Comparison of ENCODE assay signal across 2 cellular contexts in the genomic region with DNA sequence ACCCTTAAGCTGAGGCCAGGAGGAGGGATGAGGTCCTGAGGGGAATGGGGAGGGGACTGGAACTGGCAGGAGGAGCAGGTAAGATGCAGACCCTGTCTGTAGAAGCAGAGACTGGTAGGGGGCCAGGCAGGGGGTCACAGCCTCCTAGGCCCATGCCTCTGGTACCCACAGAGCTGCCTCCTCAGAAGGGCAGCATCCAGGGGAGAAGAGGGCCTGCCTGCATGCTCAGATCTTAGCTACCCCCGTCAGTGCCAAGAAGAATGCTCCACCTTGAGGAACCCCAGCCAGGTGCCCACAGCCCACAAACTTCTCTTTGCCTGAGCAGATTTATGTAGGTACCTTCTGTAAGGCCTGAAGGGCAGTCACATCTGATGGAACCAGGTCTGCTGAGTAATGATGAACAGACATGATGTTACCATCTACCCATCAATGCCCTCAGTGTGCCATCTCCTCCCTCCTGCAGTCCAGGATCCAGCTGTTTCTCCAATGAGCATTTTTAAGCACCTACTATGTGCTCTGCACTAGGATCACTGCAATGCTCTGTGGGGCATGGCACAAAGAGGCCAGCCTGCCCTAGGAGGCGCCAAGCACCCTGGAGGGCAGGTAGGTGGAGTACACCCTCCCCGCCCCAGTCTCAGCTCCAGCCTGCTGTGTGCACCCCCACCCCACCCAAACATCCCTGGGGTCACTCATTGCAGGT.
TF ChIP-seq lines count a peak whose summit lies in the region.

No MANE protein-coding gene starts in this region.

TF ChIP-seq in H1, 55 proteins besides CTCF, POLR2A, EP300 and RAD21:
- TF ChIP-seq JUND (IDR thresholded peaks at IDR 0.05; ENCODE audit: low read length) = no peak
- no peak for TF ChIP-seq CTBP2 (IDR thresholded peaks at IDR 0.05; ENCODE audit: borderline replicate concordance, insufficient read depth, insufficient read length, low read length)

TF ChIP-seq in WTC11, 78 proteins besides CTCF, POLR2A, EP300 and RAD21:
- TF ChIP-seq HMGA2 (CRISPR knock-in tag; IDR thresholded peaks at IDR 0.05) (no peak), TEAD1 (CRISPR knock-in tag; IDR thresholded peaks at IDR 0.05) (no peak), NR2C2 (CRISPR knock-in tag; IDR thresholded peaks at IDR 0.05) (no peak), ZNF219 (CRISPR knock-in tag; IDR thresholded peaks at IDR 0.05; ENCODE audit: borderline replicate concordance) (no peak), ZNF416 (CRISPR knock-in tag; IDR thresholded peaks at IDR 0.05) (no peak), ZNF121 (CRISPR knock-in tag; IDR thresholded peaks at IDR 0.05) (no peak), CBFB (CRISPR knock-in tag; IDR thresholded peaks at IDR 0.05; ENCODE audit: low read depth) (no peak), ZNF671 (CRISPR knock-in tag; IDR thresholded peaks at IDR 0.05) (no peak), ELF4 (CRISPR knock-in tag; IDR thresholded peaks at IDR 0.05; ENCODE audit: low read depth) (no peak), FOXK1 (CRISPR knock-in tag; IDR thresholded peaks at IDR 0.05) (no peak), ZNF317 (CRISPR knock-in tag; IDR thresholded peaks at IDR 0.05; ENCODE audit: borderline replicate concordance, low read depth) (no peak), ATF1 (CRISPR knock-in tag; IDR thresholded peaks at IDR 0.05) (no peak), TP53 (CRISPR knock-in tag; IDR thresholded peaks at IDR 0.05) (no peak)
- TF ChIP-seq, protein P1, sequence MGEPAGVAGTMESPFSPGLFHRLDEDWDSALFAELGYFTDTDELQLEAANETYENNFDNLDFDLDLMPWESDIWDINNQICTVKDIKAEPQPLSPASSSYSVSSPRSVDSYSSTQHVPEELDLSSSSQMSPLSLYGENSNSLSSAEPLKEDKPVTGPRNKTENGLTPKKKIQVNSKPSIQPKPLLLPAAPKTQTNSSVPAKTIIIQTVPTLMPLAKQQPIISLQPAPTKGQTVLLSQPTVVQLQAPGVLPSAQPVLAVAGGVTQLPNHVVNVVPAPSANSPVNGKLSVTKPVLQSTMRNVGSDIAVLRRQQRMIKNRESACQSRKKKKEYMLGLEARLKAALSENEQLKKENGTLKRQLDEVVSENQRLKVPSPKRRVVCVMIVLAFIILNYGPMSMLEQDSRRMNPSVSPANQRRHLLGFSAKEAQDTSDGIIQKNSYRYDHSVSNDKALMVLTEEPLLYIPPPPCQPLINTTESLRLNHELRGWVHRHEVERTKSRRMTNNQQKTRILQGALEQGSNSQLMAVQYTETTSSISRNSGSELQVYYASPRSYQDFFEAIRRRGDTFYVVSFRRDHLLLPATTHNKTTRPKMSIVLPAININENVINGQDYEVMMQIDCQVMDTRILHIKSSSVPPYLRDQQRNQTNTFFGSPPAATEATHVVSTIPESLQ (CRISPR knock-in tag; IDR thresholded peaks at IDR 0.05) = no peak
- TF ChIP-seq, protein P2, sequence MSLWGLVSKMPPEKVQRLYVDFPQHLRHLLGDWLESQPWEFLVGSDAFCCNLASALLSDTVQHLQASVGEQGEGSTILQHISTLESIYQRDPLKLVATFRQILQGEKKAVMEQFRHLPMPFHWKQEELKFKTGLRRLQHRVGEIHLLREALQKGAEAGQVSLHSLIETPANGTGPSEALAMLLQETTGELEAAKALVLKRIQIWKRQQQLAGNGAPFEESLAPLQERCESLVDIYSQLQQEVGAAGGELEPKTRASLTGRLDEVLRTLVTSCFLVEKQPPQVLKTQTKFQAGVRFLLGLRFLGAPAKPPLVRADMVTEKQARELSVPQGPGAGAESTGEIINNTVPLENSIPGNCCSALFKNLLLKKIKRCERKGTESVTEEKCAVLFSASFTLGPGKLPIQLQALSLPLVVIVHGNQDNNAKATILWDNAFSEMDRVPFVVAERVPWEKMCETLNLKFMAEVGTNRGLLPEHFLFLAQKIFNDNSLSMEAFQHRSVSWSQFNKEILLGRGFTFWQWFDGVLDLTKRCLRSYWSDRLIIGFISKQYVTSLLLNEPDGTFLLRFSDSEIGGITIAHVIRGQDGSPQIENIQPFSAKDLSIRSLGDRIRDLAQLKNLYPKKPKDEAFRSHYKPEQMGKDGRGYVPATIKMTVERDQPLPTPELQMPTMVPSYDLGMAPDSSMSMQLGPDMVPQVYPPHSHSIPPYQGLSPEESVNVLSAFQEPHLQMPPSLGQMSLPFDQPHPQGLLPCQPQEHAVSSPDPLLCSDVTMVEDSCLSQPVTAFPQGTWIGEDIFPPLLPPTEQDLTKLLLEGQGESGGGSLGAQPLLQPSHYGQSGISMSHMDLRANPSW (CRISPR knock-in tag; conservative IDR thresholded peaks at IDR 0.05; ENCODE audit: low read depth) = no peak
- TF ChIP-seq, protein P3, sequence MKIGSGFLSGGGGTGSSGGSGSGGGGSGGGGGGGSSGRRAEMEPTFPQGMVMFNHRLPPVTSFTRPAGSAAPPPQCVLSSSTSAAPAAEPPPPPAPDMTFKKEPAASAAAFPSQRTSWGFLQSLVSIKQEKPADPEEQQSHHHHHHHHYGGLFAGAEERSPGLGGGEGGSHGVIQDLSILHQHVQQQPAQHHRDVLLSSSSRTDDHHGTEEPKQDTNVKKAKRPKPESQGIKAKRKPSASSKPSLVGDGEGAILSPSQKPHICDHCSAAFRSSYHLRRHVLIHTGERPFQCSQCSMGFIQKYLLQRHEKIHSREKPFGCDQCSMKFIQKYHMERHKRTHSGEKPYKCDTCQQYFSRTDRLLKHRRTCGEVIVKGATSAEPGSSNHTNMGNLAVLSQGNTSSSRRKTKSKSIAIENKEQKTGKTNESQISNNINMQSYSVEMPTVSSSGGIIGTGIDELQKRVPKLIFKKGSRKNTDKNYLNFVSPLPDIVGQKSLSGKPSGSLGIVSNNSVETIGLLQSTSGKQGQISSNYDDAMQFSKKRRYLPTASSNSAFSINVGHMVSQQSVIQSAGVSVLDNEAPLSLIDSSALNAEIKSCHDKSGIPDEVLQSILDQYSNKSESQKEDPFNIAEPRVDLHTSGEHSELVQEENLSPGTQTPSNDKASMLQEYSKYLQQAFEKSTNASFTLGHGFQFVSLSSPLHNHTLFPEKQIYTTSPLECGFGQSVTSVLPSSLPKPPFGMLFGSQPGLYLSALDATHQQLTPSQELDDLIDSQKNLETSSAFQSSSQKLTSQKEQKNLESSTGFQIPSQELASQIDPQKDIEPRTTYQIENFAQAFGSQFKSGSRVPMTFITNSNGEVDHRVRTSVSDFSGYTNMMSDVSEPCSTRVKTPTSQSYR (CRISPR knock-in tag; IDR thresholded peaks at IDR 0.05) = no peak
- TF ChIP-seq, protein P4, sequence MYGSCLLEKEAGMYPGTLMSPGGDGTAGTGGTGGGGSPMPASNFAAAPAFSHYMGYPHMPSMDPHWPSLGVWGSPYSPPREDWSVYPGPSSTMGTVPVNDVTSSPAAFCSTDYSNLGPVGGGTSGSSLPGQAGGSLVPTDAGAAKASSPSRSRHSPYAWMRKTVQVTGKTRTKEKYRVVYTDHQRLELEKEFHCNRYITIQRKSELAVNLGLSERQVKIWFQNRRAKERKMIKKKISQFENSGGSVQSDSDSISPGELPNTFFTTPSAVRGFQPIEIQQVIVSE (CRISPR knock-in tag; IDR thresholded peaks at IDR 0.05; ENCODE audit: borderline replicate concordance) = no peak
- TF ChIP-seq, protein P5, sequence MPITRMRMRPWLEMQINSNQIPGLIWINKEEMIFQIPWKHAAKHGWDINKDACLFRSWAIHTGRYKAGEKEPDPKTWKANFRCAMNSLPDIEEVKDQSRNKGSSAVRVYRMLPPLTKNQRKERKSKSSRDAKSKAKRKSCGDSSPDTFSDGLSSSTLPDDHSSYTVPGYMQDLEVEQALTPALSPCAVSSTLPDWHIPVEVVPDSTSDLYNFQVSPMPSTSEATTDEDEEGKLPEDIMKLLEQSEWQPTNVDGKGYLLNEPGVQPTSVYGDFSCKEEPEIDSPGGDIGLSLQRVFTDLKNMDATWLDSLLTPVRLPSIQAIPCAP (CRISPR knock-in tag; IDR thresholded peaks at IDR 0.05) = no peak
- TF ChIP-seq, protein P6, sequence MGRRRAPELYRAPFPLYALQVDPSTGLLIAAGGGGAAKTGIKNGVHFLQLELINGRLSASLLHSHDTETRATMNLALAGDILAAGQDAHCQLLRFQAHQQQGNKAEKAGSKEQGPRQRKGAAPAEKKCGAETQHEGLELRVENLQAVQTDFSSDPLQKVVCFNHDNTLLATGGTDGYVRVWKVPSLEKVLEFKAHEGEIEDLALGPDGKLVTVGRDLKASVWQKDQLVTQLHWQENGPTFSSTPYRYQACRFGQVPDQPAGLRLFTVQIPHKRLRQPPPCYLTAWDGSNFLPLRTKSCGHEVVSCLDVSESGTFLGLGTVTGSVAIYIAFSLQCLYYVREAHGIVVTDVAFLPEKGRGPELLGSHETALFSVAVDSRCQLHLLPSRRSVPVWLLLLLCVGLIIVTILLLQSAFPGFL (CRISPR knock-in tag; IDR thresholded peaks at IDR 0.05; ENCODE audit: borderline replicate concordance) = no peak
